21 cellular contexts compared by ENCODE assay signal in the genomic region with DNA sequence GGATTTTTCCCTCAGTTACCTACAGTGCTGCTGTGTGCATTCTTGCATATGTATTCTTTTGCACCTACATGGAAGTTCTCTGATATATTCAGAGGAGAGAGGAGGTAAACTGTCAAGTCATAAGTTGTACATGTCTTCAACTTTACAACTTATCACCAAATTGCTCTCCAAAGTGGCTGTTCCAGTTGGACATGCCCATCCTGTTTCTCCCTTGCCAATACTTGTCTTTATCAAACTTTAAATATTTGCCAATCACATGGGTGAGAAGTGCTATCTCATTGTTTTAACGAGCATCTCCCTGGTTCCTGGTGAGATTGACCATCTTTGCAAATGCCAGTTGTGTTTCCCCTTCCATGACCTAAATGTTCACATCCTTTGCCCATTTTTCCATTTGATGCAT.
DNase-seq lines count a peak whose midpoint lies in the region; ATAC-seq and TF ChIP-seq lines count a peak whose summit lies in the region.
"Had no signal": no experiment of that assay in that cellular context is flagged by ENCODE, and none has a peak within 500 bp of the region (broad histone marks: within the 10 kb centered on the region; RNA-seq: fewer than 3 reads in every experiment).

No MANE protein-coding gene starts in this region.

- no peak for TF ChIP-seq CTCF in LNCaP clone FGC (IDR thresholded peaks at IDR 0.05; ENCODE audit: control insufficient read depth, extremely low read depth, insufficient read depth)
- no peak for TF ChIP-seq CTCF in colonic mucosa (IDR thresholded peaks at IDR 0.05)
- no peak for TF ChIP-seq CTCF in prostate gland (IDR thresholded peaks at IDR 0.05)
- no peak for TF ChIP-seq CTCF in Calu3 (IDR thresholded peaks at IDR 0.05; ENCODE audit: unreplicated experiment)
- no peak for TF ChIP-seq CTCF in vagina (IDR thresholded peaks at IDR 0.05)

- H3K9me3 ChIP-seq in colonic mucosa (no peaks in the 10 kb centered on the region), prostate gland (no peaks in the 10 kb centered on the region), vagina (no peaks in the 10 kb centered on the region)
- H3K9me3 ChIP-seq: Caco-2 had no signal

- 67% methylated on average over 1 of the region's 1 CpG for WGBS in prostate gland

- no peaks in the 10 kb centered on the region for H3K27me3 Mint-ChIP-seq in Calu3 (ENCODE audit: unreplicated experiment)
- H3K27me3 Mint-ChIP-seq: CD4-positive, CD25-positive, alpha-beta regulatory T cell had no signal

- no peaks in the 10 kb centered on the region for H3K4me1 Mint-ChIP-seq in Calu3 (ENCODE audit: low read depth, unreplicated experiment)
- H3K4me1 Mint-ChIP-seq: CD4-positive, CD25-positive, alpha-beta regulatory T cell; GM23338 had no signal

- H3K9ac ChIP-seq in colonic mucosa (ENCODE audit: low read depth in 2 of 2, low read length in 2 of 2): no peak overlapping the region

- no peak overlapping the region for H3K4me3 Mint-ChIP-seq in Calu3 (ENCODE audit: low read depth, unreplicated experiment)
- H3K4me3 Mint-ChIP-seq: CD4-positive, CD25-positive, alpha-beta regulatory T cell; CD8-positive, alpha-beta T cell; GM23338; H9; HFFc6 had no signal

- H3K36me3 ChIP-seq in colonic mucosa: no peaks in the 10 kb centered on the region
- H3K36me3 ChIP-seq in prostate gland: no peaks in the 10 kb centered on the region
- H3K36me3 ChIP-seq in vagina: no peaks in the 10 kb centered on the region

- BruUV-seq in Calu3 (replicated peaks; lab: Mats Ljungman, UMichigan): no TSS peak

- H3K36me3 Mint-ChIP-seq in Calu3 (ENCODE audit: insufficient read depth, unreplicated experiment): no peaks in the 10 kb centered on the region
- H3K36me3 Mint-ChIP-seq: CD4-positive, CD25-positive, alpha-beta regulatory T cell; CD8-positive, alpha-beta T cell had no signal

- H3K4me3 ChIP-seq in LNCaP clone FGC (ENCODE audit: low read depth, low read length) (no peak overlapping the region), colonic mucosa (no peak overlapping the region), prostate gland (no peak overlapping the region), vagina (no peak overlapping the region)
- H3K4me3 ChIP-seq: GM12878, GM23338 had no signal

- ATAC-seq in left colon (peak; percentile 47), GM21526 (IDR thresholded peaks at IDR 0.05; ENCODE audit: low FRiP score, unreplicated experiment) (no peak)
- ATAC-seq: CD8-positive, alpha-beta T cell; GM12878; GM23338; HCT116 had no signal

- CTCF ChIA-PET in Calu3 (lab: Charles Lee): interaction anchor here (0.6 kb wide), 1 partner anchor 74 kb away, joined by 3 read pairs; no protein-coding TSS in a partner anchor

- TF ChIP-seq POLR2A in prostate gland (IDR thresholded peaks at IDR 0.05) (no peak), vagina (IDR thresholded peaks at IDR 0.05) (no peak)

- intact Hi-C loops in colonic mucosa (cut with DNase I): no loop called here
- intact Hi-C loops in left colon (cut with DNase I, micrococcal nuclease): no loop called here
- intact Hi-C loops in prostate gland (cut with DNase I): no loop called here
- intact Hi-C loops in Calu3 (cut with micrococcal nuclease; ENCODE audit: unreplicated experiment): no loop called here
- intact Hi-C loops in vagina (cut with DNase I): no loop called here

- peak; percentile 74 for DNase-seq in LNCaP clone FGC (ENCODE audit: low read depth)
- DNase-seq in colonic mucosa: peak; percentile 61
- no peak for DNase-seq in left colon
- DNase-seq in prostate gland (ENCODE audit: low spot score): peak; percentile 13
- no peak for DNase-seq in Calu3
- no peak for DNase-seq in NCI-H2227 treated with DMSO at 0.1 percent for 48 hours (lab: John Stamatoyannopoulos, UW)
- no peak for DNase-seq in vagina (ENCODE audit: extremely low spot score in 2 of 2)
- DNase-seq: C1 segment of cervical spinal cord; Caco-2; CD4-positive, CD25-positive, alpha-beta regulatory T cell; CD8-positive, alpha-beta T cell; DMS 273 treated with DMSO at 0.1 percent for 48 hours; DMS79; EL; GDM1; H9; HFFc6 had no signal

- H3K27ac Mint-ChIP-seq in Calu3 (ENCODE audit: unreplicated experiment): no peak overlapping the region
- H3K27ac Mint-ChIP-seq: CD4-positive, CD25-positive, alpha-beta regulatory T cell; CD8-positive, alpha-beta T cell; GM23338; H9; HFFc6 had no signal

- H3K27me3 ChIP-seq in colonic mucosa (no peaks in the 10 kb centered on the region), prostate gland (replicated peaks; ENCODE audit: insufficient read depth) (no peaks in the 10 kb centered on the region), vagina (no peaks in the 10 kb centered on the region)

- H3K9me3 Mint-ChIP-seq in Calu3 (ENCODE audit: low read depth, unreplicated experiment): peaks cover 2% of the 10 kb centered on the region
- H3K9me3 Mint-ChIP-seq: CD8-positive, alpha-beta T cell; GM23338; H9; HFFc6 had no signal

- no peak overlapping the region for H3K27ac ChIP-seq in colonic mucosa
- no peak overlapping the region for H3K27ac ChIP-seq in prostate gland
- H3K27ac ChIP-seq in vagina: no peak overlapping the region

- H3K4me1 ChIP-seq in colonic mucosa (no peaks in the 10 kb centered on the region), prostate gland (replicated peaks) (no peaks in the 10 kb centered on the region), vagina (no peaks in the 10 kb centered on the region)

Comparison
In these comparisons a context has a peak if more than half of its experiments do, and no peak if none do; other contexts are left out.
1. DNase-seq: peak in LNCaP clone FGC (single experiment), colonic mucosa (single experiment) and prostate gland (single experiment); none in left colon (0 of 2), Calu3 (single experiment), NCI-H2227 treated with DMSO at 0.1 percent for 48 hours (single experiment) and vagina (0 of 2).